In genomic region chr19:16435999-16436650, GRCh38 we compare ENCODE assay signal across 3 cellular contexts.
TF ChIP-seq lines count a peak whose summit lies in the region.

No MANE protein-coding gene starts in this region.

TF ChIP-seq in SK-N-SH, 30 proteins besides CTCF, POLR2A, EP300 and RAD21:
- TF ChIP-seq SIN3A (IDR thresholded peaks at IDR 0.05; ENCODE audit: borderline replicate concordance, low read depth, low read length): no peak
- no peak for TF ChIP-seq TEAD4 (IDR thresholded peaks at IDR 0.05; ENCODE audit: borderline replicate concordance, insufficient read depth)
- no peak for TF ChIP-seq EZH2phosphoT487 (IDR thresholded peaks at IDR 0.05; ENCODE audit: borderline replicate concordance, low read depth)
- no peak for TF ChIP-seq MAX (IDR thresholded peaks at IDR 0.05; ENCODE audit: low read depth)
- TF ChIP-seq TCF12 (IDR thresholded peaks at IDR 0.05): no peak
- TF ChIP-seq FOXJ3 (CRISPR knock-in tag; IDR thresholded peaks at IDR 0.05): no peak
- TF ChIP-seq ELF1 (IDR thresholded peaks at IDR 0.05): no peak
- no peak for TF ChIP-seq MEF2A (IDR thresholded peaks at IDR 0.05; ENCODE audit: borderline replicate concordance, low read depth)
- no peak for TF ChIP-seq PBX3 (IDR thresholded peaks at IDR 0.05)
TF ChIP-seq in SK-N-SH: peak in this region for 0.

TF ChIP-seq in SK-N-SH treated with all-trans-retinoic acid at 6 μM for 48 hours, 23 proteins besides CTCF, POLR2A, EP300 and RAD21:
- TF ChIP-seq ZC3H10 (CRISPR knock-in tag; IDR thresholded peaks at IDR 0.05) (no peak), ISL1 (CRISPR knock-in tag; IDR thresholded peaks at IDR 0.05) (no peak), ESRRG (CRISPR knock-in tag; IDR thresholded peaks at IDR 0.05) (no peak), RARB (CRISPR knock-in tag; IDR thresholded peaks at IDR 0.05) (no peak), GLIS3 (CRISPR knock-in tag; IDR thresholded peaks at IDR 0.05) (no peak), ZFP3 (CRISPR knock-in tag; IDR thresholded peaks at IDR 0.05) (no peak), CSDC2 (CRISPR knock-in tag; IDR thresholded peaks at IDR 0.05) (no peak), TCF4 (CRISPR knock-in tag; IDR thresholded peaks at IDR 0.05; ENCODE audit: borderline replicate concordance) (no peak), TSHZ2 (CRISPR knock-in tag; IDR thresholded peaks at IDR 0.05) (no peak), CSRNP3 (CRISPR knock-in tag; IDR thresholded peaks at IDR 0.05) (no peak), SNAI2 (CRISPR knock-in tag; IDR thresholded peaks at IDR 0.05) (no peak), TOX (CRISPR knock-in tag; IDR thresholded peaks at IDR 0.05; ENCODE audit: borderline replicate concordance) (no peak), ZNF70 (CRISPR knock-in tag; IDR thresholded peaks at IDR 0.05) (no peak), POU6F1 (CRISPR knock-in tag; IDR thresholded peaks at IDR 0.05; ENCODE audit: borderline replicate concordance, low read depth) (no peak), PPARA (CRISPR knock-in tag; IDR thresholded peaks at IDR 0.05; ENCODE audit: borderline replicate concordance) (no peak), PATZ1 (CRISPR knock-in tag; IDR thresholded peaks at IDR 0.05; ENCODE audit: borderline replicate concordance) (no peak), ZNF565 (CRISPR knock-in tag; conservative IDR thresholded peaks at IDR 0.05; ENCODE audit: low read depth) (no peak), BACH2 (CRISPR knock-in tag; IDR thresholded peaks at IDR 0.05; ENCODE audit: borderline replicate concordance) (no peak), OSR1 (CRISPR knock-in tag; IDR thresholded peaks at IDR 0.05) (no peak)

TF ChIP-seq in K562, 482 proteins besides CTCF, POLR2A, EP300 and RAD21 (continues in another document):
- TF ChIP-seq SMARCA4 (IDR thresholded peaks at IDR 0.05): peak; percentile 35; the same call in 1 of the 2 replicates
- peak; percentile 92 for TF ChIP-seq USF1 (CRISPR knock-in tag; IDR thresholded peaks at IDR 0.05)
- no peak for TF ChIP-seq ZNF408 (CRISPR knock-in tag; IDR thresholded peaks at IDR 0.05; ENCODE audit: low read depth)
- TF ChIP-seq RBM22 (IDR thresholded peaks at IDR 0.05; ENCODE audit: low read depth, low read length, poor library complexity, severe bottlenecking): no peak
- no peak for TF ChIP-seq HINFP (tag; conservative IDR thresholded peaks at IDR 0.05; ENCODE audit: low read depth)
- peak; percentile 79 for TF ChIP-seq CXXC5 (CRISPR knock-in tag; IDR thresholded peaks at IDR 0.05)
- no peak for TF ChIP-seq ZBTB8A (IDR thresholded peaks at IDR 0.05; ENCODE audit: partially characterized antibody)
- 0 out of 2 replicates have a peak, but pooled peaks have one; percentile 43 for TF ChIP-seq ZNF175 (CRISPR knock-in tag; IDR thresholded peaks at IDR 0.05; ENCODE audit: low read depth)
- TF ChIP-seq FOXK2 (conservative IDR thresholded peaks at IDR 0.05 in 1 of 2, IDR thresholded peaks at IDR 0.05 in 1 of 2; ENCODE audit: low read depth in 2 of 2): peak in 1 of 2 experiments; percentile 62; a peak in 3 of 4 replicates
- peak; percentile 56; the same call in 1 of the 2 replicates for TF ChIP-seq ATF3 (IDR thresholded peaks at IDR 0.05)
- TF ChIP-seq ATF3 (CRISPR knock-in tag; conservative IDR thresholded peaks at IDR 0.05): no peak
- TF ChIP-seq KLF1 (tag; IDR thresholded peaks at IDR 0.05): no peak
- no peak for TF ChIP-seq KLF13 (tag; IDR thresholded peaks at IDR 0.05; ENCODE audit: borderline replicate concordance, low read depth)
- peak; percentile 22 for TF ChIP-seq PRDM10 (IDR thresholded peaks at IDR 0.05; ENCODE audit: partially characterized antibody)
- TF ChIP-seq PKNOX1 (IDR thresholded peaks at IDR 0.05): peak; percentile 47
- TF ChIP-seq RCOR1 (IDR thresholded peaks at IDR 0.05; ENCODE audit: borderline replicate concordance in 1 of 2, low read depth in 2 of 2, low read length in 2 of 2): peak in 1 of 2 experiments; percentile 46; a peak in 1 of 4 replicates
- no peak for TF ChIP-seq TCF7 (IDR thresholded peaks at IDR 0.05; ENCODE audit: borderline replicate concordance)
- peak; percentile 31 for TF ChIP-seq CBFA2T2 (conservative IDR thresholded peaks at IDR 0.05)
- TF ChIP-seq SMAD4 (CRISPR knock-in tag; conservative IDR thresholded peaks at IDR 0.05): peak; percentile 59; the same call in 1 of the 2 replicates
- 0 out of 2 replicates have a peak, but pooled peaks have one; percentile 60 for TF ChIP-seq HDGF (IDR thresholded peaks at IDR 0.05)
- TF ChIP-seq TFE3 (CRISPR knock-in tag; IDR thresholded peaks at IDR 0.05): peak; percentile 96
- no peak for TF ChIP-seq CEBPB (tag; IDR thresholded peaks at IDR 0.05)
- TF ChIP-seq RAD51 (IDR thresholded peaks at IDR 0.05; ENCODE audit: borderline replicate concordance, low read depth): peak; percentile 83
- peak; percentile 77 for TF ChIP-seq TCF3 (CRISPR knock-in tag; IDR thresholded peaks at IDR 0.05)
- TF ChIP-seq MEIS2 (IDR thresholded peaks at IDR 0.05; ENCODE audit: partially characterized antibody): peak; percentile 67
- no peak for TF ChIP-seq E2F5 (CRISPR knock-in tag; IDR thresholded peaks at IDR 0.05)
- TF ChIP-seq JUND (IDR thresholded peaks at IDR 0.05; ENCODE audit: borderline replicate concordance, low read depth, low read length): peak; percentile 42; the same call in 1 of the 2 replicates
- no peak for TF ChIP-seq JUND (tag; IDR thresholded peaks at IDR 0.05; ENCODE audit: borderline replicate concordance, low read depth, low read length)
- TF ChIP-seq ZFPM2 (CRISPR knock-in tag; IDR thresholded peaks at IDR 0.05): no peak
- no peak for TF ChIP-seq BACH1 (tag; IDR thresholded peaks at IDR 0.05)
- TF ChIP-seq ZNF41 (CRISPR knock-in tag; conservative IDR thresholded peaks at IDR 0.05): no peak
- TF ChIP-seq BHLHE40 (IDR thresholded peaks at IDR 0.05; ENCODE audit: low read length): peak; percentile 44; the same call in 1 of the 2 replicates
- TF ChIP-seq CBFA2T3 (IDR thresholded peaks at IDR 0.05): peak; percentile 69
- 0 out of 2 replicates have a peak, but pooled peaks have one; percentile 24 for TF ChIP-seq ZNF592 (IDR thresholded peaks at IDR 0.05)
- TF ChIP-seq NR2C2 (CRISPR knock-in tag; IDR thresholded peaks at IDR 0.05): no peak
- TF ChIP-seq NR2C2 (tag; IDR thresholded peaks at IDR 0.05): peak; percentile 64; the same call in 1 of the 2 replicates
- 0 out of 2 replicates have a peak, but pooled peaks have one; percentile 23 for TF ChIP-seq ZNF384 (IDR thresholded peaks at IDR 0.05; ENCODE audit: low read depth, low read length)
